29 cellular contexts compared by ENCODE assay signal in genomic region chr12:12796928-12797788, GRCh38. TPM values are rescaled to one million over a fixed set of nuclear protein-coding genes. Genes with fewer than 3 reads are reported as not detected.
DNase-seq lines count a peak whose midpoint lies in the region; FAIRE-seq and TF ChIP-seq lines count a peak whose summit lies in the region.
"Had no signal": no experiment of that assay in that cellular context is flagged by ENCODE, and none has a peak within 500 bp of the region (broad histone marks: within the 10 kb centered on the region; RNA-seq: fewer than 3 reads in every experiment).

No MANE protein-coding gene starts in this region.

- CTCF ChIA-PET in Calu3 (lab: Charles Lee): no interaction called here

- no peaks in the 10 kb centered on the region for H3K9me3 ChIP-seq in Loucy (ENCODE audit: insufficient read depth, low read depth, low read length)
- H3K9me3 ChIP-seq: A549; BLaER1 treated with 17β-estradiol and CSF1 and Interleukin-3, amounts not matched to agents 10 nM and 100 nM; Caco-2 had no signal

- no peaks in the 10 kb centered on the region for H3K36me3 ChIP-seq in Loucy (ENCODE audit: insufficient read depth, low read length)
- H3K36me3 ChIP-seq: BLaER1 treated with 17β-estradiol and CSF1 and Interleukin-3, amounts not matched to agents 10 nM and 100 nM; HAP-1 had no signal

- H3K27ac Mint-ChIP-seq in Calu3 (ENCODE audit: unreplicated experiment) (peak overlapping the region; percentile 26), nephron (peak overlapping the region in 2 of 3 experiments; percentile 13 to 51)
- H3K27ac Mint-ChIP-seq: HFFc6 had no signal

- H2AFZ ChIP-seq in Loucy (ENCODE audit: low read length): 0 out of 2 replicates have a peak overlapping the region, but pooled peaks have one; percentile 45

- H3K4me1 Mint-ChIP-seq in Calu3 (ENCODE audit: low read depth, unreplicated experiment) (peaks cover 53% of the 10 kb centered on the region), nephron (peaks cover 14% of the 10 kb centered on the region)

- H3K27me3 ChIP-seq in Loucy (ENCODE audit: insufficient read depth, low read length, poor library complexity, severe bottlenecking): no peaks in the 10 kb centered on the region
- no peaks in the 10 kb centered on the region for H3K27me3 ChIP-seq in dorsolateral prefrontal cortex
- H3K27me3 ChIP-seq: BLaER1 treated with 17β-estradiol and CSF1 and Interleukin-3, amounts not matched to agents 10 nM and 100 nM had no signal

- no peak for FAIRE-seq in urothelium cell line (lab: Jason Lieb, UNC)
- FAIRE-seq: A549, GM12891, HTR-8/SVneo had no signal

- H3K9me3 Mint-ChIP-seq in Calu3 (ENCODE audit: low read depth, unreplicated experiment) (peaks cover 4% of the 10 kb centered on the region), nephron (no peaks in the 10 kb centered on the region)
- H3K9me3 Mint-ChIP-seq: CD4-positive, alpha-beta memory T cell; HFFc6 had no signal

- intact Hi-C loops in Calu3 (cut with micrococcal nuclease; ENCODE audit: unreplicated experiment) (no loop called here), dorsolateral prefrontal cortex (cut with DNase I) (no loop called here)

- H3K79me2 ChIP-seq in Loucy (ENCODE audit: insufficient read depth, low read length): no peaks in the 10 kb centered on the region

- peaks cover 15% of the 10 kb centered on the region for H3K4me1 ChIP-seq in Loucy (ENCODE audit: insufficient read depth, low read length, poor library complexity, severe bottlenecking)
- H3K4me1 ChIP-seq: HAP-1 had no signal

- no peaks in the 10 kb centered on the region for H3F3A ChIP-seq in Loucy (ENCODE audit: low read depth)

- H3K9me2 ChIP-seq in Loucy (replicated peaks; ENCODE audit: low read depth, low read length): no peaks in the 10 kb centered on the region

- TF ChIP-seq CTCF in Calu3 (IDR thresholded peaks at IDR 0.05; ENCODE audit: unreplicated experiment): no peak
- no peak for TF ChIP-seq CTCF in Loucy (conservative IDR thresholded peaks at IDR 0.05; ENCODE audit: low read length)
- no peak for TF ChIP-seq CTCF in nephron (IDR thresholded peaks at IDR 0.05; ENCODE audit: unreplicated experiment in 3 of 3)
- no peak for TF ChIP-seq CTCF in dorsolateral prefrontal cortex (IDR thresholded peaks at IDR 0.05 in 54 of 56, conservative IDR thresholded peaks at IDR 0.05 in 2 of 56; ENCODE audit: low read depth in 1 of 56, partially characterized antibody in 56 of 56)

- H4K20me1 ChIP-seq in Loucy (ENCODE audit: insufficient read depth, low read length, poor library complexity, severe bottlenecking): no peaks in the 10 kb centered on the region
- H4K20me1 ChIP-seq: BLaER1 treated with 17β-estradiol and CSF1 and Interleukin-3, amounts not matched to agents 10 nM and 100 nM had no signal

- H3K9ac ChIP-seq in Loucy (ENCODE audit: low read depth, low read length, poor library complexity, severe bottlenecking): no peak overlapping the region
- H3K9ac ChIP-seq: BLaER1 treated with 17β-estradiol and CSF1 and Interleukin-3, amounts not matched to agents 10 nM and 100 nM had no signal

- no peaks in the 10 kb centered on the region for H3K27me3 Mint-ChIP-seq in Calu3 (ENCODE audit: unreplicated experiment)
- H3K27me3 Mint-ChIP-seq in nephron (ENCODE audit: low read depth): no peaks in the 10 kb centered on the region
- H3K27me3 Mint-ChIP-seq: CD4-positive, alpha-beta memory T cell had no signal

- H3K4me3 ChIP-seq in Loucy (ENCODE audit: low read length, poor library complexity, severe bottlenecking) (no peak overlapping the region), dorsolateral prefrontal cortex (no peak overlapping the region)
- H3K4me3 ChIP-seq: A549; BLaER1 treated with 17β-estradiol and CSF1 and Interleukin-3, amounts not matched to agents 10 nM and 100 nM; HAP-1 had no signal

- H3K27ac ChIP-seq in dorsolateral prefrontal cortex: peak overlapping the region in 1 of 59 donors; percentile 9
- H3K27ac ChIP-seq: BLaER1 treated with 17β-estradiol and CSF1 and Interleukin-3, amounts not matched to agents 10 nM and 100 nM; RWPE1 had no signal

- BruUV-seq in Calu3 (replicated peaks; lab: Mats Ljungman, UMichigan): no TSS peak

- H3K36me3 Mint-ChIP-seq in Calu3 (ENCODE audit: insufficient read depth, unreplicated experiment) (peaks cover 9% of the 10 kb centered on the region), nephron (ENCODE audit: low read depth) (no peaks in the 10 kb centered on the region)
- H3K36me3 Mint-ChIP-seq: CD4-positive, alpha-beta memory T cell had no signal

- no peak overlapping the region for H3K4me3 Mint-ChIP-seq in Calu3 (ENCODE audit: low read depth, unreplicated experiment)
- no peak overlapping the region for H3K4me3 Mint-ChIP-seq in nephron
- H3K4me3 Mint-ChIP-seq: CD4-positive, alpha-beta memory T cell; HFFc6 had no signal

- H3K4me2 ChIP-seq in Loucy (ENCODE audit: low read depth, low read length, poor library complexity, severe bottlenecking): peak overlapping the region; percentile 24
- H3K4me2 ChIP-seq: A549 had no signal

- DNase-seq in Calu3 (no peak), amniotic epithelial cell (ENCODE audit: low read depth) (peak; percentile 61), T-helper 9 cell (no peak), dorsolateral prefrontal cortex (no peak), urothelium cell line (ENCODE audit: low spot score) (no peak)
- no peak for DNase-seq in activated CD4-positive, alpha-beta T cell treated with anti-CD3 and anti-CD28 coated beads, Interleukin-2, amount 50 U/mL, for 4 hours
- DNase-seq: AML-193; Caco-2; CD4-positive, alpha-beta memory T cell; DMS 273 treated with DMSO at 0.1 percent for 48 hours; GF-D8; GOT3; HFFc6; NCI-H1092 treated with DMSO at 0.1 percent for 48 hours; NCI-H1436 treated with DMSO at 0.1 percent for 48 hours; NCI-H1930; NCI-H446; NCI-H524 treated with DMSO at 0.1 percent for 48 hours; NCI-H774; PC-3; SHP77 had no signal

RNA-seq across cellular contexts. Expression of gene APOLD1, which starts 11.7 kb away (rescaled TPM):
- total RNA-seq in Calu3 (2022) (5.2 and 5.3 TPM in 2 replicates), dorsolateral prefrontal cortex (100 to 1,000 TPM in 1 of 120 experiments, 10 to 100 TPM in 117, 1 to 10 TPM in 2; 8.2 to 102 (median 37.2) TPM)

RNA-seq across cellular contexts. Expression of gene DDX47, which starts 16.0 kb away (rescaled TPM):
- total RNA-seq in Calu3 (2022) (60.2 and 60.5 TPM in 2 replicates), dorsolateral prefrontal cortex (10 to 100 TPM; 32.0 to 55.7 (median 42.2) TPM)
